Comparison of ENCODE assay signal across 10 cellular contexts in the genomic region with DNA sequence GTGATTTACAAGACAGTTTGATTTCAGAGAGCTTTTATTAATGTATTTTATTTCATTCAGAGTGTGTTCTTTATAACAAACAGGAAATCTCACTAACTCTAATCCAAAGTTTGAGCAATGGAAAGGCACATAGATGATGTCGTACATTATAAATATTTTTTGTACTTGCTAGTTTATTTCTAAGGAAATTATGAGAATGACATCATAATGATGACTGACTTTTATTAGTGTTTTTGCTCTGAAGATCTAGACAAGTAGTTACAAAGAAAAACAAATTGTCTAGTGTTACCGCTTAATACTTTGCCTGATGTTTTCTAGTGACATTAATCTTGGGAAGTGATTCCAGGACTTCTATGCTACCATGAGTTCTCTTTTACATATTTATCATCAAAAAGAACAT. TPM values are rescaled to one million over a fixed set of nuclear protein-coding genes. Genes with fewer than 3 reads are reported as not detected.
"Had no signal": no experiment of that assay in that cellular context is flagged by ENCODE, and none has a peak within 500 bp of the region (broad histone marks: within the 10 kb centered on the region; RNA-seq: fewer than 3 reads in every experiment).

No MANE protein-coding gene starts in this region.

- H3K27ac Mint-ChIP-seq: IgD-negative memory B cell had no signal

- H3K27ac ChIP-seq: GM23248, HL-60 had no signal

- H3K9ac ChIP-seq: GM23248 had no signal

- H3K4me3 Mint-ChIP-seq: IgD-negative memory B cell had no signal

- H3K27me3 Mint-ChIP-seq: IgD-negative memory B cell had no signal

- ATAC-seq: HCT116 had no signal

- H2AFZ ChIP-seq: GM23248 had no signal

- H3K36me3 ChIP-seq: HAP-1 had no signal

- FAIRE-seq: HTR-8/SVneo had no signal

- DNase-seq: GM23248, GOT3, H7, KG1 had no signal

- H3K4me1 ChIP-seq: HAP-1 had no signal

- H3K4me3 ChIP-seq: GM23248, HAP-1 had no signal

- H3K9me3 ChIP-seq: HAP-1 had no signal

RNA-seq across cellular contexts. Expression of a gene that starts 43.2 kb away (rescaled TPM):
- total RNA-seq: HT-29 had no signal
- polyA plus RNA-seq: IgD-negative memory B cell had no signal
